ENCODE assay signal across 8 cellular contexts in genomic region chr4:169099775-169100180, GRCh38.
DNase-seq lines count a peak whose midpoint lies in the region; ATAC-seq and TF ChIP-seq lines count a peak whose summit lies in the region.
"Had no signal": no experiment of that assay in that cellular context is flagged by ENCODE, and none has a peak within 500 bp of the region (broad histone marks: within the 10 kb centered on the region; RNA-seq: fewer than 3 reads in every experiment).

No MANE protein-coding gene starts in this region.

- no peaks in the 10 kb centered on the region for H3K79me2 ChIP-seq in fibroblast of lung (ENCODE audit: control insufficient read depth, insufficient read depth, low read length)

- H3K4me2 ChIP-seq in fibroblast of lung (ENCODE audit: extremely low read depth, insufficient read depth, low read length): no peak overlapping the region

- H3K27me3 ChIP-seq in fibroblast of lung (ENCODE audit: control insufficient read depth, insufficient read depth, low read length) (no peaks in the 10 kb centered on the region), thoracic aorta (replicated peaks; ENCODE audit: insufficient read depth) (no peaks in the 10 kb centered on the region)

- ATAC-seq in GM19463 (IDR thresholded peaks at IDR 0.05; ENCODE audit: unreplicated experiment): peak; percentile 52
- peak; percentile 50 for ATAC-seq in HG03175 (IDR thresholded peaks at IDR 0.05; ENCODE audit: unreplicated experiment)
- ATAC-seq in thoracic aorta (ENCODE audit: insufficient number of reproducible peaks, low FRiP score, low read depth): peak; percentile 41

- no peaks in the 10 kb centered on the region for H4K20me1 ChIP-seq in fibroblast of lung (ENCODE audit: control insufficient read depth, extremely low read depth, insufficient read depth, low read length)

- no peak overlapping the region for H3K9ac ChIP-seq in fibroblast of lung (ENCODE audit: insufficient read depth, low read length)

- H2AFZ ChIP-seq in fibroblast of lung (ENCODE audit: low read length): no peak overlapping the region

- no peak overlapping the region for H3K27ac ChIP-seq in fibroblast of lung (ENCODE audit: insufficient read depth, low read length)
- peak overlapping the region; percentile 20 to 78 for H3K27ac ChIP-seq in thoracic aorta

- DNase-seq in fibroblast of lung (ENCODE audit: low read depth in 2 of 2) (peak; percentile 73 to 83), thoracic aorta (ENCODE audit: low spot score) (no peak), cerebellum (ENCODE audit: low spot score) (no peak), middle frontal gyrus (ENCODE audit: extremely low spot score, low spot score) (no peak), NCI-H128 (lab: John Stamatoyannopoulos, UW; ENCODE audit: unreplicated experiment) (no peak)
- DNase-seq: activated naive CD4-positive, alpha-beta T cell treated with anti-CD3 and anti-CD28 coated beads, Interleukin-2, amount 50 U/mL, for 16 hours had no signal

- no peak overlapping the region for H3K4me3 ChIP-seq in fibroblast of lung (replicated peaks in 1 of 4; ENCODE audit: control extremely low read depth in 1 of 4, insufficient read depth in 1 of 4, low read depth in 3 of 4, low read length in 4 of 4)
- no peak overlapping the region for H3K4me3 ChIP-seq in thoracic aorta

- H3K4me1 ChIP-seq in fibroblast of lung (ENCODE audit: control insufficient read depth, extremely low read depth, insufficient read depth, low read length) (peaks cover 2% of the 10 kb centered on the region), thoracic aorta (ENCODE audit: control insufficient read depth in 1 of 2, low read depth in 2 of 2) (peaks cover 26 to 48% of the 10 kb centered on the region in 2 donors)

- H3K36me3 ChIP-seq in fibroblast of lung (ENCODE audit: control insufficient read depth, insufficient read depth, low read length) (peaks cover 1% of the 10 kb centered on the region), thoracic aorta (no peaks in the 10 kb centered on the region)

- H3K9me3 ChIP-seq in fibroblast of lung (ENCODE audit: control insufficient read depth, insufficient read depth, low read depth, low read length) (no peaks in the 10 kb centered on the region), thoracic aorta (no peaks in the 10 kb centered on the region)

- TF ChIP-seq CTCF in fibroblast of lung (conservative IDR thresholded peaks at IDR 0.05 in 1 of 2, IDR thresholded peaks at IDR 0.05 in 1 of 2; ENCODE audit: low read depth in 1 of 2, low read length in 2 of 2) (no peak), thoracic aorta (IDR thresholded peaks at IDR 0.05) (no peak)

Comparison
In these comparisons a context has a peak if more than half of its experiments do, and no peak if none do; other contexts are left out.
1. DNase-seq: peak in fibroblast of lung (2 of 2); none in thoracic aorta (single experiment), cerebellum (single experiment), middle frontal gyrus (single experiment) and NCI-H128 (single experiment).
2. Peak in every context shown above with its lines, with median percentiles within 50 percentile points of each other: ATAC-seq.